ENCODE assay signal across 8 cellular contexts in genomic region chr22:32265882-32266767, GRCh38. TPM values are rescaled to one million over a fixed set of nuclear protein-coding genes. Genes with fewer than 3 reads are reported as not detected.
DNase-seq lines count a peak whose midpoint lies in the region; ATAC-seq and TF ChIP-seq lines count a peak whose summit lies in the region.

No MANE protein-coding gene starts in this region.

- H3K27ac ChIP-seq in endodermal cell (ENCODE audit: low read depth, low read length): no peak overlapping the region

- H3K27me3 ChIP-seq in BE2C: no peaks in the 10 kb centered on the region
- no peaks in the 10 kb centered on the region for H3K27me3 ChIP-seq in endodermal cell (ENCODE audit: control insufficient read depth, insufficient read depth, low read length, poor library complexity, severe bottlenecking)

- POLR2A ChIA-PET in HEK293T (lab: Yijun Ruan, JAX): interaction anchor here (1.0 kb wide), 1 partner anchor 62 kb away, joined by 4 read pairs; the partner anchor contains the start of gene RFPL2

- H3K36me3 Mint-ChIP-seq in endodermal cell (ENCODE audit: low read depth): peaks cover 22% of the 10 kb centered on the region

- H3K4me1 ChIP-seq in BE2C (no peaks in the 10 kb centered on the region), endodermal cell (ENCODE audit: control insufficient read depth, insufficient read depth, low read length) (no peaks in the 10 kb centered on the region)

- H3K36me3 ChIP-seq in BE2C (no peaks in the 10 kb centered on the region), endodermal cell (ENCODE audit: control insufficient read depth, insufficient read depth, low read length) (peaks cover 12% of the 10 kb centered on the region)

- no peaks in the 10 kb centered on the region for H3K9me3 Mint-ChIP-seq in endodermal cell

- DNase-seq in BE2C: peak; percentile 70
- DNase-seq in HEK293T (ENCODE audit: extremely low spot score): peak; percentile 82
- DNase-seq in NCI-H82 (lab: John Stamatoyannopoulos, UW): peak; percentile 80
- DNase-seq in activated CD8-positive, alpha-beta memory T cell treated with anti-CD3 and anti-CD28 coated beads for 24 hours: peak; percentile 83
- DNase-seq in endodermal cell: peak; percentile 84
- peak; percentile 84 for DNase-seq in myocyte (ENCODE audit: low read depth)
- DNase-seq in stimulated activated CD8-positive, alpha-beta memory T cell treated with anti-CD3 and anti-CD28 coated beads, Interleukin-4, amount 100 ng/mL, for 48 hours: peak; percentile 80

- peak; percentile 93 for TF ChIP-seq CTCF in BE2C (IDR thresholded peaks at IDR 0.05; ENCODE audit: low read depth, low read length)
- TF ChIP-seq CTCF in endodermal cell (conservative IDR thresholded peaks at IDR 0.05): peak; percentile 92

- H3K9ac ChIP-seq in endodermal cell (ENCODE audit: extremely low read depth, low read length, poor library complexity, severe bottlenecking): no peak overlapping the region

- no peaks in the 10 kb centered on the region for H3K4me1 Mint-ChIP-seq in endodermal cell

- 40 to 67% methylated on average over 3 to 10 of the region's 10 CpGs for WGBS in endodermal cell (ENCODE audit: insufficient coverage in 1 of 2, insufficient read length in 1 of 2), 2 experiments

- H3K9me3 ChIP-seq in BE2C (no peaks in the 10 kb centered on the region), endodermal cell (ENCODE audit: control insufficient read depth, low read length) (no peaks in the 10 kb centered on the region)

- ATAC-seq in GM18511 (IDR thresholded peaks at IDR 0.05; ENCODE audit: unreplicated experiment): no peak

- H3K4me3 Mint-ChIP-seq in endodermal cell: no peak overlapping the region

- H3K4me3 ChIP-seq in BE2C (ENCODE audit: low read depth, low read length): no peak overlapping the region; the same call in 1 of the 2 replicates
- no peak overlapping the region for H3K4me3 ChIP-seq in endodermal cell (ENCODE audit: low read length)

- H3K27me3 Mint-ChIP-seq in endodermal cell (ENCODE audit: insufficient read depth): no peaks in the 10 kb centered on the region

- CTCF ChIA-PET in HEK293T (lab: Yijun Ruan, JAX): interaction anchor here (0.6 to 2.2 kb wide), 19 partner anchors 8 to 295 kb away, joined by 3 to 12 read pairs (median 3); partner anchors contain the start of gene RFPL2

- peak overlapping the region; percentile 92 for H3K27ac Mint-ChIP-seq in endodermal cell

TF ChIP-seq in HEK293T, 16 proteins besides CTCF, POLR2A, EP300 and RAD21:
- TF ChIP-seq FOXA1 (IDR thresholded peaks at IDR 0.05) (no peak), FOXM1 (IDR thresholded peaks at IDR 0.05; ENCODE audit: borderline replicate concordance) (no peak), CTBP1 (IDR thresholded peaks at IDR 0.05; ENCODE audit: borderline replicate concordance) (no peak), ARNT (IDR thresholded peaks at IDR 0.05) (no peak)
- TF ChIP-seq, protein P1, sequence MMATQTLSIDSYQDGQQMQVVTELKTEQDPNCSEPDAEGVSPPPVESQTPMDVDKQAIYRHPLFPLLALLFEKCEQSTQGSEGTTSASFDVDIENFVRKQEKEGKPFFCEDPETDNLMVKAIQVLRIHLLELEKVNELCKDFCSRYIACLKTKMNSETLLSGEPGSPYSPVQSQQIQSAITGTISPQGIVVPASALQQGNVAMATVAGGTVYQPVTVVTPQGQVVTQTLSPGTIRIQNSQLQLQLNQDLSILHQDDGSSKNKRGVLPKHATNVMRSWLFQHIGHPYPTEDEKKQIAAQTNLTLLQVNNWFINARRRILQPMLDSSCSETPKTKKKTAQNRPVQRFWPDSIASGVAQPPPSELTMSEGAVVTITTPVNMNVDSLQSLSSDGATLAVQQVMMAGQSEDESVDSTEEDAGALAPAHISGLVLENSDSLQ (IDR thresholded peaks at IDR 0.05): no peak

RNA-seq across cellular contexts. Expression of gene SLC5A4, which starts 11.0 kb away (rescaled TPM):
- polyA plus RNA-seq in BE2C (2012; ENCODE audit: insufficient read depth, insufficient read length, low read depth): 0.28 TPM
- not detected for total RNA-seq in endodermal cell
- polyA plus RNA-seq in endodermal cell (2013, experiment 1 of 2): not detected
- polyA plus RNA-seq in endodermal cell (2013, experiment 2 of 2): not detected
- total RNA-seq in myocyte: not detected in 2 replicates
- not detected for polyA plus RNA-seq in myocyte (2012)
